In genomic region chr16:87856796-87857228, GRCh38 we compare ENCODE assay signal across 10 cellular contexts. TPM values are rescaled to one million over a fixed set of nuclear protein-coding genes. Genes with fewer than 3 reads are reported as not detected.
DNase-seq lines count a peak whose midpoint lies in the region; ATAC-seq and TF ChIP-seq lines count a peak whose summit lies in the region.
"Had no signal": no experiment of that assay in that cellular context is flagged by ENCODE, and none has a peak within 500 bp of the region (broad histone marks: within the 10 kb centered on the region; RNA-seq: fewer than 3 reads in every experiment).

No MANE protein-coding gene starts in this region.

- no peak overlapping the region for H3K4me3 ChIP-seq in A673 (ENCODE audit: low read depth, low read length, poor library complexity, severe bottlenecking)
- H3K4me3 ChIP-seq in HEK293 (ENCODE audit: low read depth, low read length) = no peak overlapping the region
- no peak overlapping the region for H3K4me3 ChIP-seq in body of pancreas

- H3K9me3 ChIP-seq in A673 (ENCODE audit: low read depth, low read length, poor library complexity, severe bottlenecking) = no peaks in the 10 kb centered on the region
- no peaks in the 10 kb centered on the region for H3K9me3 ChIP-seq in HEK293 (ENCODE audit: control insufficient read depth, insufficient read depth, low read depth, low read length)
- H3K9me3 ChIP-seq in body of pancreas = no peaks in the 10 kb centered on the region

- H3K27me3 ChIP-seq in A673 (replicated peaks; ENCODE audit: insufficient read depth, low read depth, low read length, poor library complexity) (no peaks in the 10 kb centered on the region), body of pancreas (no peaks in the 10 kb centered on the region)

- DNase-seq in A673 (ENCODE audit: low spot score) (no peak), body of pancreas (no peak), LoVo (ENCODE audit: low spot score) (no peak)
- DNase-seq: NCI-H1048; stimulated activated CD4-positive, alpha-beta T cell treated with anti-CD3 and anti-CD28 coated beads, Interleukin-2, amount 100 ng/mL, for 24 hours had no signal

- TF ChIP-seq CTCF in A673 (conservative IDR thresholded peaks at IDR 0.05; ENCODE audit: low read depth, low read length) (no peak), HEK293 (tag by site-specific recombination; IDR thresholded peaks at IDR 0.05) (no peak), body of pancreas (IDR thresholded peaks at IDR 0.05) (no peak), nephron (IDR thresholded peaks at IDR 0.05; ENCODE audit: unreplicated experiment in 3 of 3) (no peak)

- BruUV-seq in A673 (replicated peaks; lab: Mats Ljungman, UMichigan) = no TSS peak

- ATAC-seq in body of pancreas (no peak), GM18870 (IDR thresholded peaks at IDR 0.05; ENCODE audit: unreplicated experiment) (no peak), GM18909 (IDR thresholded peaks at IDR 0.05; ENCODE audit: poor library complexity, unreplicated experiment) (no peak), GM19467 (IDR thresholded peaks at IDR 0.05; ENCODE audit: unreplicated experiment) (no peak)

- H3K27ac ChIP-seq in A673 (ENCODE audit: low read depth, low read length, poor library complexity, severe bottlenecking) (peak overlapping the region; percentile 57), HEK293 (ENCODE audit: extremely low read depth, low read depth, low read length) (no peak overlapping the region), body of pancreas (peak overlapping the region in 3 of 4 donors; percentile 4 to 70 (median 64))

- CTCF ChIA-PET in A673 (lab: Charles Lee) (interaction anchor here (0.7 kb wide), 1 partner anchor 51 kb away, joined by 4 read pairs; no protein-coding TSS in a partner anchor), HEK293 (lab: Yijun Ruan, JAX) (interaction anchor here (1.2 to 1.7 kb wide), 2 partner anchors 50 to 77 kb away, joined by 6 to 7 read pairs; no protein-coding TSS in a partner anchor)

- WGBS in body of pancreas, 2 donors = 80 to 88% methylated on average over 8 to 14 of the region's 15 CpGs

- H3K4me1 Mint-ChIP-seq in nephron = peaks cover 55% of the 10 kb centered on the region

- POLR2A ChIA-PET in A673 (lab: Charles Lee; ENCODE audit: low non-redundant PET) (no interaction called here), HEK293 (lab: Yijun Ruan, JAX) (interaction anchor here (0.7 to 1.1 kb wide), 4 partner anchors 8 to 12 kb away, joined by 3 to 4 read pairs (median 3); partner anchors contain the start of gene SLC7A5)

- H3K4me3 Mint-ChIP-seq in nephron = no peak overlapping the region

- intact Hi-C loops in A673 (cut with micrococcal nuclease; ENCODE audit: unreplicated experiment) (no loop called here), body of pancreas (cut with DNase I) (no loop called here)

- H3K36me3 ChIP-seq in A673 (ENCODE audit: insufficient read depth, low read length, poor library complexity, severe bottlenecking) = peaks cover 41% of the 10 kb centered on the region
- peaks cover 0 to 4% of the 10 kb centered on the region in 2 experiments; a peak in 1 of 3 replicates for H3K36me3 ChIP-seq in HEK293 (ENCODE audit: control insufficient read depth in 2 of 2, insufficient read depth in 1 of 2, low read length in 2 of 2)
- no peaks in the 10 kb centered on the region for H3K36me3 ChIP-seq in body of pancreas (replicated peaks in 1 of 2; ENCODE audit: insufficient read depth in 1 of 2, low read depth in 2 of 2)

- no peak for TF ChIP-seq POLR2A in body of pancreas (IDR thresholded peaks at IDR 0.05)

- H3K36me3 Mint-ChIP-seq in nephron (ENCODE audit: low read depth) = no peaks in the 10 kb centered on the region

- H3K27me3 Mint-ChIP-seq in nephron (ENCODE audit: low read depth) = peaks cover 14% of the 10 kb centered on the region

- H3K27ac Mint-ChIP-seq in nephron = peak overlapping the region; percentile 18 to 59 (median 37)

- H3K9me3 Mint-ChIP-seq in nephron = no peaks in the 10 kb centered on the region

- H3K4me1 ChIP-seq in A673 (ENCODE audit: insufficient read depth, low read length, poor library complexity, severe bottlenecking) (peaks cover 63% of the 10 kb centered on the region), HEK293 (ENCODE audit: control insufficient read depth, insufficient read depth, low read length) (peaks cover 8% of the 10 kb centered on the region), body of pancreas (peaks cover 24% of the 10 kb centered on the region)

TF ChIP-seq in HEK293, 187 proteins besides CTCF, POLR2A, EP300 and RAD21:
- peak; percentile 37; the same call in 1 of the 2 replicates for TF ChIP-seq GLIS1 (tag by site-specific recombination; IDR thresholded peaks at IDR 0.05)
- no peak for TF ChIP-seq KLF17 (tag by site-specific recombination; IDR thresholded peaks at IDR 0.05)
- TF ChIP-seq ZNF791 (tag by site-specific recombination; IDR thresholded peaks at IDR 0.05) = no peak
- TF ChIP-seq ZNF558 (tag by site-specific recombination; IDR thresholded peaks at IDR 0.05) = no peak

RNA-seq across cellular contexts. Expression of gene SLC7A5, which starts 12.5 kb away (rescaled TPM):
- total RNA-seq in A673 (2021) = 324 and 371 TPM in 2 replicates
- 1 to 10 TPM; 1.6 to 3.4 TPM for total RNA-seq in body of pancreas

Comparison
In these comparisons a context has a peak if more than half of its experiments do, and no peak if none do; other contexts are left out.
1. RNA of gene SLC7A5, which starts 12.5 kb away (total RNA-seq): 324 to 371 TPM in A673; 1.6 to 3.4 TPM in body of pancreas; every median in the first group is over 10 times any median in the second.